ENCODE assay signal across 28 cellular contexts in genomic region chr17:52532373-52532772, GRCh38.
"Had no signal": no experiment of that assay in that cellular context is flagged by ENCODE, and none has a peak within 500 bp of the region (broad histone marks: within the 10 kb centered on the region; RNA-seq: fewer than 3 reads in every experiment).

No MANE protein-coding gene starts in this region.

- ATAC-seq: stimulated activated effector memory CD8-positive, alpha-beta T cell treated with anti-CD3 and anti-CD28 coated beads, Interleukin-12 subunit alpha, Interleukin-12 subunit beta, amount 100 ng/mL, for 72 hours; stimulated activated memory B cell treated with anti-CD40 and anti-IgM and Interleukin-4, amounts not matched to agents 10 μg/mL and 1 μg/mL and 100 μg/mL, for 72 hours; stimulated activated naive B cell treated with anti-CD40 and anti-IgM and Interleukin-4, amounts not matched to agents 10 μg/mL and 1 μg/mL and 100 μg/mL, for 72 hours; stimulated activated naive CD8-positive, alpha-beta T cell treated with anti-CD3 and anti-CD28 coated beads, Interleukin-15, amount 100 ng/mL, for 72 hours; stimulated activated naive CD8-positive, alpha-beta T cell treated with anti-CD3 and anti-CD28 coated beads, Interleukin-15, Interleukin-2, amounts not matched to agents 100 U/mL and 50 U/mL, for 24 hours; upper lobe of right lung had no signal

- H3K27me3 ChIP-seq: stomach, suprapubic skin, testis, thyroid gland, tibial artery, tibial nerve, transverse colon, upper lobe of left lung, upper lobe of right lung, uterus, vagina had no signal

- H3K27ac ChIP-seq: stomach, suprapubic skin, testis, thoracic aorta, thyroid gland, tibial artery, tibial nerve, transverse colon, upper lobe of left lung, upper lobe of right lung, uterus, vagina had no signal

- H3K36me3 ChIP-seq: stomach, suprapubic skin, thoracic aorta, thyroid gland, tibial artery, tibial nerve, transverse colon, upper lobe of left lung, upper lobe of right lung, uterus, vagina had no signal

- H3K36me3 Mint-ChIP-seq: stimulated activated effector memory CD8-positive, alpha-beta T cell treated with anti-CD3 and anti-CD28 coated beads, Interleukin-12 subunit alpha, Interleukin-12 subunit beta, amount 100 ng/mL, for 72 hours; stimulated activated memory B cell treated with anti-CD40 and anti-IgM and Interleukin-4, amounts not matched to agents 10 μg/mL and 1 μg/mL and 100 μg/mL, for 72 hours; stimulated activated naive B cell treated with anti-CD40 and anti-IgM and Interleukin-4, amounts not matched to agents 10 μg/mL and 1 μg/mL and 100 μg/mL, for 72 hours; type B pancreatic cell had no signal

- H3K27me3 Mint-ChIP-seq: stimulated activated memory B cell treated with anti-CD40 and anti-IgM and Interleukin-4, amounts not matched to agents 10 μg/mL and 1 μg/mL and 100 μg/mL, for 72 hours; stimulated activated naive B cell treated with anti-CD40 and anti-IgM and Interleukin-4, amounts not matched to agents 10 μg/mL and 1 μg/mL and 100 μg/mL, for 72 hours; stimulated activated naive CD8-positive, alpha-beta T cell treated with anti-CD3 and anti-CD28 coated beads, Interleukin-15, amount 100 ng/mL, for 72 hours; stimulated activated naive CD8-positive, alpha-beta T cell treated with anti-CD3 and anti-CD28 coated beads, Interleukin-15, Interleukin-2, amounts not matched to agents 100 ng/mL and 50 ng/mL, for 24 hours; type B pancreatic cell had no signal

- H3K4me1 Mint-ChIP-seq: stimulated activated effector memory CD8-positive, alpha-beta T cell treated with anti-CD3 and anti-CD28 coated beads, Interleukin-12 subunit alpha, Interleukin-12 subunit beta, amount 100 ng/mL, for 72 hours; stimulated activated memory B cell treated with anti-CD40 and anti-IgM and Interleukin-4, amounts not matched to agents 10 μg/mL and 1 μg/mL and 100 μg/mL, for 72 hours; stimulated activated naive B cell treated with anti-CD40 and anti-IgM and Interleukin-4, amounts not matched to agents 10 μg/mL and 1 μg/mL and 100 μg/mL, for 72 hours; stimulated activated naive CD8-positive, alpha-beta T cell treated with anti-CD3 and anti-CD28 coated beads, Interleukin-15, amount 100 ng/mL, for 72 hours had no signal

- H3K4me3 ChIP-seq: stomach, suprapubic skin, testis, thoracic aorta, thyroid gland, tibial artery, tibial nerve, transverse colon, upper lobe of left lung, upper lobe of right lung, uterus, vagina had no signal

- H3K9me3 ChIP-seq: stomach, suprapubic skin, testis, thoracic aorta, thyroid gland, tibial artery, tibial nerve, transverse colon, upper lobe of left lung, upper lobe of right lung, uterus, vagina had no signal

- H3K9me3 Mint-ChIP-seq: stimulated activated memory B cell treated with anti-CD40 and anti-IgM and Interleukin-4, amounts not matched to agents 10 μg/mL and 1 μg/mL and 100 μg/mL, for 72 hours; stimulated activated naive CD8-positive, alpha-beta T cell treated with anti-CD3 and anti-CD28 coated beads, Interleukin-15, amount 100 ng/mL, for 72 hours; stimulated activated naive CD8-positive, alpha-beta T cell treated with anti-CD3 and anti-CD28 coated beads, Interleukin-15, Interleukin-2, amounts not matched to agents 100 ng/mL and 50 ng/mL, for 24 hours; type B pancreatic cell had no signal

- H3K27ac Mint-ChIP-seq: stimulated activated effector memory CD8-positive, alpha-beta T cell treated with anti-CD3 and anti-CD28 coated beads, Interleukin-12 subunit alpha, Interleukin-12 subunit beta, amount 100 ng/mL, for 72 hours; stimulated activated memory B cell treated with anti-CD40 and anti-IgM and Interleukin-4, amounts not matched to agents 10 μg/mL and 1 μg/mL and 100 μg/mL, for 72 hours; stimulated activated naive B cell treated with anti-CD40 and anti-IgM and Interleukin-4, amounts not matched to agents 10 μg/mL and 1 μg/mL and 100 μg/mL, for 72 hours; stimulated activated naive CD8-positive, alpha-beta T cell treated with anti-CD3 and anti-CD28 coated beads, Interleukin-15, amount 100 ng/mL, for 72 hours; stimulated activated naive CD8-positive, alpha-beta T cell treated with anti-CD3 and anti-CD28 coated beads, Interleukin-15, Interleukin-2, amounts not matched to agents 100 ng/mL and 50 ng/mL, for 24 hours; type B pancreatic cell had no signal

- H3K4me3 Mint-ChIP-seq: stimulated activated effector memory CD8-positive, alpha-beta T cell treated with anti-CD3 and anti-CD28 coated beads, Interleukin-12 subunit alpha, Interleukin-12 subunit beta, amount 100 ng/mL, for 72 hours; stimulated activated memory B cell treated with anti-CD40 and anti-IgM and Interleukin-4, amounts not matched to agents 10 μg/mL and 1 μg/mL and 100 μg/mL, for 72 hours; stimulated activated naive B cell treated with anti-CD40 and anti-IgM and Interleukin-4, amounts not matched to agents 10 μg/mL and 1 μg/mL and 100 μg/mL, for 72 hours; stimulated activated naive CD8-positive, alpha-beta T cell treated with anti-CD3 and anti-CD28 coated beads, Interleukin-15, amount 100 ng/mL, for 72 hours; stimulated activated naive CD8-positive, alpha-beta T cell treated with anti-CD3 and anti-CD28 coated beads, Interleukin-15, Interleukin-2, amounts not matched to agents 100 ng/mL and 50 ng/mL, for 24 hours; type B pancreatic cell had no signal

- DNase-seq: stimulated activated CD4-positive, alpha-beta T cell treated with anti-CD3 and anti-CD28 coated beads, Interleukin-2, amount 100 ng/mL, for 48 hours; stimulated activated CD4-positive, alpha-beta T cell treated with anti-CD3 and anti-CD28 coated beads, Interleukin-4, amount 100 ng/mL, for 1 hour; stimulated activated CD4-positive, alpha-beta T cell treated with anti-CD3 and anti-CD28 coated beads, Interleukin-4, amount 100 ng/mL, for 24 hours; stimulated activated CD4-positive, alpha-beta T cell treated with anti-CD3 and anti-CD28 coated beads, Interleukin-4, amount 100 ng/mL, for 4 hours; stimulated activated CD8-positive, alpha-beta memory T cell treated with anti-CD3 and anti-CD28 coated beads, Interleukin-4, amount 100 ng/mL, for 48 hours; stimulated activated naive B cell treated with anti-CD40 and anti-IgM and Interleukin-4, amounts not matched to agents 10 μg/mL and 1 μg/mL and 100 μg/mL, for 72 hours; stimulated activated naive CD4-positive, alpha-beta T cell; stimulated activated naive CD4-positive, alpha-beta T cell treated with Interleukin-2 at 50 U/mL for 16 hours; stimulated activated naive CD8-positive, alpha-beta T cell treated with anti-CD3 and anti-CD28 coated beads, Interleukin-15, amount 100 ng/mL, for 72 hours; stimulated activated naive CD8-positive, alpha-beta T cell treated with anti-CD3 and anti-CD28 coated beads, Interleukin-15, Interleukin-2, amounts not matched to agents 100 U/mL and 50 U/mL, for 24 hours; stomach; substantia nigra; testis; thyroid gland; tibial artery; transverse colon; trophoblast cell; upper lobe of left lung; upper lobe of right lung; uterus had no signal

- H3K4me1 ChIP-seq: suprapubic skin, testis, thyroid gland, tibial artery, transverse colon, upper lobe of left lung, upper lobe of right lung, uterus, vagina had no signal
